8 cellular contexts compared by ENCODE assay signal in genomic region chr2:159615187-159615935, GRCh38. TPM values are rescaled to one million over a fixed set of nuclear protein-coding genes. Genes with fewer than 3 reads are reported as not detected.
DNase-seq lines count a peak whose midpoint lies in the region; ATAC-seq, FAIRE-seq and TF ChIP-seq lines count a peak whose summit lies in the region.

No MANE protein-coding gene starts in this region.

- H3K9ac ChIP-seq in kidney (ENCODE audit: low read length in 2 of 2), result peak overlapping the region; percentile 97 to 98

- peak in 1 of 3 donors; percentile 49 for TF ChIP-seq POLR2A in spleen (IDR thresholded peaks at IDR 0.05)

- H3K36me3 ChIP-seq in kidney (ENCODE audit: control insufficient read depth in 1 of 2, insufficient read depth in 2 of 2, low read length in 2 of 2) (no peaks in the 10 kb centered on the region), spleen (no peaks in the 10 kb centered on the region)

- H3K4me1 ChIP-seq in kidney (ENCODE audit: control insufficient read depth in 1 of 2, insufficient read depth in 1 of 2, low read depth in 1 of 2, low read length in 2 of 2) (peaks cover 5 to 9% of the 10 kb centered on the region in 2 donors), spleen (peaks cover 0 to 72% (median 29%) of the 10 kb centered on the region in 6 donors)

- H3K27ac ChIP-seq in kidney (ENCODE audit: low read depth in 2 of 2, low read length in 2 of 2) (peak overlapping the region; percentile 98 to 99), spleen (peak overlapping the region; percentile 76 to 98 (median 96))

- POLR2A ChIA-PET in WTC11 (lab: Charles Lee), result interaction anchor here (0.5 to 5.9 kb wide), 18 partner anchors 9 to 1601 kb away, joined by 3 to 73 read pairs (median 4); partner anchors contain the start of gene MARCHF7

- DNase-seq in AG20443 (ENCODE audit: low spot score), result peak; percentile 92
- peak; percentile 96 for DNase-seq in NCI-H2227 treated with DMSO at 0.1 percent for 48 hours (lab: John Stamatoyannopoulos, UW)
- DNase-seq in WTC11 (ENCODE audit: low spot score), result peak; percentile 81
- peak; percentile 95 for DNase-seq in choroid plexus epithelial cell (ENCODE audit: low read depth)
- peak; percentile 96 for DNase-seq in kidney
- DNase-seq in spleen, result peak; percentile 93

- CTCF ChIA-PET in WTC11 (lab: Charles Lee), result interaction anchor here (0.6 to 1.7 kb wide), 3 partner anchors 97 to 128 kb away, joined by 3 to 8 read pairs (median 3); no protein-coding TSS in a partner anchor

- no peaks in the 10 kb centered on the region for H3K27me3 Mint-ChIP-seq in WTC11 (ENCODE audit: low read depth)

- TF ChIP-seq CTCF in WTC11 (IDR thresholded peaks at IDR 0.05) (no peak), choroid plexus epithelial cell (conservative IDR thresholded peaks at IDR 0.05; ENCODE audit: low read depth, low read length) (no peak), kidney (IDR thresholded peaks at IDR 0.05; ENCODE audit: borderline replicate concordance, extremely low read depth, insufficient read depth) (no peak), spleen (IDR thresholded peaks at IDR 0.05 in 8 of 11, conservative IDR thresholded peaks at IDR 0.05 in 3 of 11) (peak in 2 of 11 experiments; percentile 5 to 6)

- H3K9me3 ChIP-seq in kidney (ENCODE audit: control insufficient read depth in 1 of 2, low read length in 2 of 2), result no peaks in the 10 kb centered on the region
- H3K9me3 ChIP-seq in spleen, result no peaks in the 10 kb centered on the region

- H3K4me3 ChIP-seq in choroid plexus epithelial cell (ENCODE audit: low read depth, low read length), result peak overlapping the region; percentile 80
- peak overlapping the region; percentile 89 to 90 for H3K4me3 ChIP-seq in kidney (ENCODE audit: low read length in 2 of 2)
- peak overlapping the region; percentile 47 to 77 (median 57) for H3K4me3 ChIP-seq in spleen

- no peaks in the 10 kb centered on the region for H3K36me3 Mint-ChIP-seq in WTC11

- peaks cover 0 to 8% (median 0%) of the 10 kb centered on the region in 7 donors for H3K27me3 ChIP-seq in spleen (replicated peaks in 1 of 7)

- H3K4me1 Mint-ChIP-seq in WTC11, result peaks cover 46% of the 10 kb centered on the region

- peak overlapping the region; percentile 90 for H3K4me3 Mint-ChIP-seq in WTC11

- peak; percentile 71 for ATAC-seq in GM19023 (IDR thresholded peaks at IDR 0.05; ENCODE audit: unreplicated experiment)
- ATAC-seq in HG03135 (IDR thresholded peaks at IDR 0.05; ENCODE audit: unreplicated experiment), result peak; percentile 66
- peak; percentile 88 for ATAC-seq in WTC11

- peak overlapping the region; percentile 99 for H3K27ac Mint-ChIP-seq in WTC11

- FAIRE-seq in kidney (lab: Jason Lieb, UNC), result no peak

- H3K9me3 Mint-ChIP-seq in WTC11, result no peaks in the 10 kb centered on the region

- 0 to 2% (median 1%) methylated on average over 35 to 45 of the region's 45 CpGs for WGBS in spleen, 5 donors

- intact Hi-C loops in kidney (cut with DNase I) (no loop called here), spleen (cut with DNase I; ENCODE audit: low total_unique reads) (no loop called here)

TF ChIP-seq in WTC11, 78 proteins besides CTCF, POLR2A, EP300 and RAD21 (continues in another document):
- TF ChIP-seq IRF2 (CRISPR knock-in tag; IDR thresholded peaks at IDR 0.05; ENCODE audit: borderline replicate concordance, low read depth) (no peak), ZNF512 (CRISPR knock-in tag; IDR thresholded peaks at IDR 0.05; ENCODE audit: borderline replicate concordance) (no peak), E2F5 (CRISPR knock-in tag; IDR thresholded peaks at IDR 0.05) (no peak), HMGXB4 (CRISPR knock-in tag; IDR thresholded peaks at IDR 0.05) (0 out of 2 replicates have a peak, but pooled peaks have one; percentile 34), KAT7 (CRISPR knock-in tag; IDR thresholded peaks at IDR 0.05; ENCODE audit: borderline replicate concordance) (no peak; the same call in 1 of the 2 replicates), ZSCAN18 (CRISPR knock-in tag; IDR thresholded peaks at IDR 0.05) (no peak), ZNF138 (CRISPR knock-in tag; conservative IDR thresholded peaks at IDR 0.05) (no peak), SMAD3 (CRISPR knock-in tag; IDR thresholded peaks at IDR 0.05; ENCODE audit: borderline replicate concordance) (no peak), USF2 (CRISPR knock-in tag; IDR thresholded peaks at IDR 0.05) (no peak), ZNF281 (CRISPR knock-in tag; IDR thresholded peaks at IDR 0.05) (peak; percentile 84)

RNA-seq across cellular contexts. Expression of gene BAZ2B, which starts 1.0 kb away (rescaled TPM):
- total RNA-seq in WTC11 (2021), result 31.1 to 33.7 TPM (median 33.0 TPM) in 3 replicates
- 87.3 TPM for total RNA-seq in kidney
- 5.1 TPM for polyA plus RNA-seq in kidney (ENCODE audit: insufficient read depth, low read depth, low replicate concordance)
- 100 to 1,000 TPM in 3 of 7 donors, 10 to 100 TPM in 4; 75.4 to 158 (median 95.7) TPM for total RNA-seq in spleen
- polyA plus RNA-seq in spleen, result 1 to 10 TPM; 5.6 to 8.6 (median 7.1) TPM

Comparison
In these comparisons a context has a peak if more than half of its experiments do, and no peak if none do; other contexts are left out.
1. Peak in every context shown above with its lines: DNase-seq, ATAC-seq, H3K4me3 ChIP-seq and H3K27ac ChIP-seq.